In the genomic region with DNA sequence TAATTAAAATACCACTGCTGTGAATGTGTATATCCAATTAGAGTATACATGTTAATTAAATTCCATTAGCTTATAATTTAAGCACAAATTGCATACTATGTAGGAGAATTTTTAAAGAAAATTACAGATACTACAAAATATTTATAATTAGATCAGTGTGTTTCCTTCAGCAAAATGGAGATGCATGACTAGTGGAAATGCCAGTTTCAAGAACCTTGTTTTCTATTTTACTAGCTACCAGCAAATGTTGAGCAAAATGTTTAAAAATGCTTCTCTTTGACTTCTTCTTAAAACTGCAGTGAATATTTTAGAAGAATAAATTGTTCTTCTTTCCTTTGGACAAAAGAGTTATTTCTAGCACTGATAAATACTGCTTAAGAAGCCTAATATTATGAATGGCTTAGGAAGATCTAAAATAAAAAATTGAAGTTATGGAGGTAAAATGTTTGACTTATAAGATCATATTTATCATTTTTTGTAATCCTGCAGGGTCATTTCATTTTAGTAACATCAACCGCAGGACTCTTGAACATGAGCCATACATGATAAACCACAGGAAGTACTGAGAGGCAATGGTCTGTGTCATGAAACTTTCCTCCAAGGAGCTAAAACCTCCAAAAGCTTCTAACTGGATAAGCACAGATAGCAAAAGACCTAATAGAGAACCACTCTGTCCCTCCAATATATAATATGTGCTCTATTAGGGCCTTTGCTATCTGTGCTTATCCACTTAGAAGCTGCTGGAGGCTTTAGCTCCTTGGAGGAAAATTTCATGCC, we compare ENCODE assay signal across 16 cellular contexts.
"Had no signal": no experiment of that assay in that cellular context is flagged by ENCODE, and none has a peak within 500 bp of the region (broad histone marks: within the 10 kb centered on the region; RNA-seq: fewer than 3 reads in every experiment).

No MANE protein-coding gene starts in this region.

- H3K4me3 Mint-ChIP-seq: activated CD4-positive, alpha-beta memory T cell treated with anti-CD3 and anti-CD28 coated beads, Interleukin-2, amount 10 ng/mL, durations not matched to agents 7 days and 5 days; activated naive CD4-positive, alpha-beta T cell treated with anti-CD3 and anti-CD28 coated beads, Interleukin-2, amount 50 U/mL, for 24 hours; activated T-cell treated with anti-CD3 and anti-CD28 coated beads, Interleukin-2, amount 50 U/mL, for 4 hours; brain; dendritic cell treated with granulocyte-macrophage colony-stimulating factor and Interleukin-4, amounts not matched to agents 40 ng/mL and 50 ng/mL, for 4 days; naive thymus-derived CD8-positive, alpha-beta T cell had no signal

- H3K36me3 ChIP-seq: left ventricle myocardium inferior, suprapubic skin had no signal

- H3K9me3 Mint-ChIP-seq: activated CD4-positive, alpha-beta memory T cell treated with anti-CD3 and anti-CD28 coated beads, Interleukin-2, amount 10 ng/mL, durations not matched to agents 7 days and 5 days; activated naive CD4-positive, alpha-beta T cell treated with anti-CD3 and anti-CD28 coated beads, Interleukin-2, amount 50 U/mL, for 24 hours; activated T-cell treated with anti-CD3 and anti-CD28 coated beads, Interleukin-2, amount 50 U/mL, for 4 hours; dendritic cell treated with granulocyte-macrophage colony-stimulating factor and Interleukin-4, amounts not matched to agents 40 ng/mL and 50 ng/mL, for 4 days had no signal

- H3K36me3 Mint-ChIP-seq: activated naive CD4-positive, alpha-beta T cell treated with anti-CD3 and anti-CD28 coated beads, Interleukin-2, amount 50 U/mL, for 24 hours; brain; naive thymus-derived CD8-positive, alpha-beta T cell had no signal

- H3K27me3 ChIP-seq: suprapubic skin had no signal

- H3K27ac ChIP-seq: left ventricle myocardium inferior, suprapubic skin had no signal

- H3K9me3 ChIP-seq: left ventricle myocardium inferior, mucosa of descending colon, suprapubic skin had no signal

- H3K4me1 ChIP-seq: left ventricle myocardium inferior, suprapubic skin had no signal

- H3K27ac Mint-ChIP-seq: activated CD4-positive, alpha-beta memory T cell treated with anti-CD3 and anti-CD28 coated beads, Interleukin-2, amount 10 ng/mL, durations not matched to agents 7 days and 5 days; activated naive CD4-positive, alpha-beta T cell treated with anti-CD3 and anti-CD28 coated beads, Interleukin-2, amount 50 U/mL, for 24 hours; dendritic cell treated with granulocyte-macrophage colony-stimulating factor and Interleukin-4, amounts not matched to agents 40 ng/mL and 50 ng/mL, for 4 days; naive thymus-derived CD8-positive, alpha-beta T cell had no signal

- DNase-seq: activated CD4-positive, alpha-beta memory T cell treated with anti-CD3 and anti-CD28 coated beads, Interleukin-2, amount 10 ng/mL, durations not matched to agents 7 days and 5 days; activated CD4-positive, alpha-beta T cell treated with anti-CD3 and anti-CD28 coated beads for 4 hours; activated effector memory CD4-positive, alpha-beta T cell treated with anti-CD3 and anti-CD28 coated beads, Interleukin-2, amount 50 U/mL, for 16 hours; activated T-cell treated with anti-CD3 and anti-CD28 coated beads, Interleukin-2, amount 50 U/mL, for 4 hours; amniotic stem cell; left ventricle myocardium inferior; mucosa of descending colon; naive thymus-derived CD8-positive, alpha-beta T cell; stimulated activated CD4-positive, alpha-beta T cell treated with anti-CD3 and anti-CD28 coated beads, Interleukin-15, amount 100 ng/mL, for 24 hours; stimulated activated CD4-positive, alpha-beta T cell treated with anti-CD3 and anti-CD28 coated beads, Interleukin-4, amount 100 ng/mL, for 24 hours; stimulated activated naive CD8-positive, alpha-beta T cell treated with anti-CD3 and anti-CD28 coated beads, Interleukin-15, Interleukin-2, amounts not matched to agents 100 U/mL and 50 U/mL, for 24 hours; trophoblast cell had no signal

- H3K27me3 Mint-ChIP-seq: activated CD4-positive, alpha-beta memory T cell treated with anti-CD3 and anti-CD28 coated beads, Interleukin-2, amount 10 ng/mL, durations not matched to agents 7 days and 5 days had no signal

- H3K4me3 ChIP-seq: left ventricle myocardium inferior, mucosa of descending colon, suprapubic skin had no signal

- H3K4me1 Mint-ChIP-seq: activated CD4-positive, alpha-beta memory T cell treated with anti-CD3 and anti-CD28 coated beads, Interleukin-2, amount 10 ng/mL, durations not matched to agents 7 days and 5 days; activated naive CD4-positive, alpha-beta T cell treated with anti-CD3 and anti-CD28 coated beads, Interleukin-2, amount 50 U/mL, for 24 hours; naive thymus-derived CD8-positive, alpha-beta T cell had no signal
